Comparison of ENCODE assay signal across 1 cellular context in genomic region chr10:73110345-73110849, GRCh38.
TF ChIP-seq lines count a peak whose summit lies in the region.

Gene NUDT13 (plus strand): TSS chr10:73110455. CDS start chr10:73114366, 3,911 bp downstream.

TF ChIP-seq in K562, 482 proteins besides CTCF, POLR2A, EP300 and RAD21 (continued from another document and continues in another):
- TF ChIP-seq ZNF280B (CRISPR knock-in tag; IDR thresholded peaks at IDR 0.05) (no peak), ZNF407 (IDR thresholded peaks at IDR 0.05; ENCODE audit: low read depth) (peak; percentile 80), ZNF778 (CRISPR knock-in tag; IDR thresholded peaks at IDR 0.05) (no peak), CBFA2T3 (IDR thresholded peaks at IDR 0.05) (no peak), ZNF507 (tag; conservative IDR thresholded peaks at IDR 0.05) (no peak), ZC3H8 (IDR thresholded peaks at IDR 0.05) (no peak), PKNOX1 (IDR thresholded peaks at IDR 0.05) (no peak), ZNF184 (CRISPR knock-in tag; IDR thresholded peaks at IDR 0.05) (no peak), SIRT6 (IDR thresholded peaks at IDR 0.05; ENCODE audit: low read depth, low read length) (no peak), NR2C2 (CRISPR knock-in tag; IDR thresholded peaks at IDR 0.05) (peak; percentile 79), NR2C2 (tag; IDR thresholded peaks at IDR 0.05) (peak; percentile 83), KDM2B (CRISPR knock-in tag; IDR thresholded peaks at IDR 0.05) (no peak), TEAD1 (CRISPR knock-in tag; IDR thresholded peaks at IDR 0.05) (peak in 1 of 2 experiments; percentile 82; a peak in 2 of 4 replicates), KAT8 (IDR thresholded peaks at IDR 0.05; ENCODE audit: low read depth) (no peak), SIN3A (IDR thresholded peaks at IDR 0.05; ENCODE audit: borderline replicate concordance in 2 of 2, control insufficient read depth in 1 of 2, low read depth in 2 of 2, low read length in 2 of 2) (peak; percentile 36 to 39; a peak in 1 of 4 replicates), LEF1 (IDR thresholded peaks at IDR 0.05) (no peak), MYC (IDR thresholded peaks at IDR 0.05; ENCODE audit: low read depth, low read length) (peak; percentile 84), MYC (CRISPR knock-in tag; IDR thresholded peaks at IDR 0.05; ENCODE audit: borderline replicate concordance, low read depth) (no peak), E2F6 (IDR thresholded peaks at IDR 0.05; ENCODE audit: borderline replicate concordance in 1 of 2, extremely low read depth in 1 of 2, insufficient read depth in 1 of 2, insufficient read length in 1 of 2, low read depth in 1 of 2, low read length in 1 of 2, poor library complexity in 1 of 2, severe bottlenecking in 1 of 2) (no peak), PTBP1 (IDR thresholded peaks at IDR 0.05; ENCODE audit: low read depth, low read length) (no peak), RNF219 (CRISPR knock-in tag; IDR thresholded peaks at IDR 0.05) (no peak), PHTF2 (CRISPR knock-in tag; IDR thresholded peaks at IDR 0.05) (no peak), ZBED1 (IDR thresholded peaks at IDR 0.05) (no peak), GATA2 (CRISPR knock-in tag; IDR thresholded peaks at IDR 0.05) (no peak), NCOA6 (IDR thresholded peaks at IDR 0.05) (peak; percentile 51; the same call in 1 of the 2 replicates), ZNF717 (CRISPR knock-in tag; IDR thresholded peaks at IDR 0.05) (no peak), ETS2 (tag; IDR thresholded peaks at IDR 0.05; ENCODE audit: borderline replicate concordance, poor library complexity, severe bottlenecking) (no peak), ZNF583 (CRISPR knock-in tag; IDR thresholded peaks at IDR 0.05) (peak; percentile 25; the same call in 1 of the 2 replicates), ZNF561 (CRISPR knock-in tag; conservative IDR thresholded peaks at IDR 0.05) (no peak), ELK1 (CRISPR knock-in tag; IDR thresholded peaks at IDR 0.05) (no peak), TCFL5 (CRISPR knock-in tag; conservative IDR thresholded peaks at IDR 0.05) (peak; percentile 33; the same call in 1 of the 2 replicates), CTCFL (IDR thresholded peaks at IDR 0.05; ENCODE audit: borderline replicate concordance, insufficient read depth, low read depth, low read length, poor library complexity, severe bottlenecking) (no peak), ZNF830 (CRISPR knock-in tag; IDR thresholded peaks at IDR 0.05) (no peak), DEAF1 (CRISPR knock-in tag; IDR thresholded peaks at IDR 0.05) (no peak), DMBX1 (CRISPR knock-in tag; IDR thresholded peaks at IDR 0.05; ENCODE audit: borderline replicate concordance) (no peak; the same call in none of the 2 replicates), FOXA3 (CRISPR knock-in tag; conservative IDR thresholded peaks at IDR 0.05 in 1 of 2, IDR thresholded peaks at IDR 0.05 in 1 of 2) (no peak), TFAM (CRISPR knock-in tag; conservative IDR thresholded peaks at IDR 0.05) (no peak), ZBTB1 (CRISPR knock-in tag; IDR thresholded peaks at IDR 0.05; ENCODE audit: borderline replicate concordance, low read depth) (no peak)
